In the genomic region with DNA sequence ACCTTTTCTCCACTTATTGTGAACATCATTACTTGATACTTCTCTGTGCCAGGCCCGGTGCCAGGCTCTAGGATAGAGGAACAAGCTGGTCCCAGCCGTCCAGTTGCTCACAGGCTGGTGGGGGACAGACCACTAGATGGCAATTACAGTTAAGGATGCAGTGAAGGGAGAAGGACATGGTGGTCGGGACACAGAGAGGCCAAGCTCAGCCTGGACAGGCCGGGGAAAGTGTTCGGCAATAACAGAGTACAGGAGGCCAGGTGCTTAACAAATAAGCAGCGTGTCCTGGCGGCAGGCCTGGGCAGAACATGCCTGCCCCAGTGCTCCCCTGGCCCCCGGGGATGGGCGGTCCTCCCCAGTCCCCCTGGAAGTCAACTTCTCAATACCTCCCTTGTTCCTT, we compare ENCODE assay signal across 1 cellular context.
TF ChIP-seq lines count a peak whose summit lies in the region.

No MANE protein-coding gene starts in this region.

TF ChIP-seq in H1, 55 proteins besides CTCF, POLR2A, EP300 and RAD21:
- TF ChIP-seq MAFK (IDR thresholded peaks at IDR 0.05; ENCODE audit: low read depth, low read length) (no peak), SAP30 (IDR thresholded peaks at IDR 0.05; ENCODE audit: insufficient read depth, insufficient replicate concordance, low read length) (no peak), YY1 (IDR thresholded peaks at IDR 0.05; ENCODE audit: low read depth, low read length) (no peak)
- TF ChIP-seq, protein P1, sequence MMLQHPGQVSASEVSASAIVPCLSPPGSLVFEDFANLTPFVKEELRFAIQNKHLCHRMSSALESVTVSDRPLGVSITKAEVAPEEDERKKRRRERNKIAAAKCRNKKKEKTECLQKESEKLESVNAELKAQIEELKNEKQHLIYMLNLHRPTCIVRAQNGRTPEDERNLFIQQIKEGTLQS (IDR thresholded peaks at IDR 0.05; ENCODE audit: insufficient read depth, low read depth, low read length) = no peak
- TF ChIP-seq, protein P2, sequence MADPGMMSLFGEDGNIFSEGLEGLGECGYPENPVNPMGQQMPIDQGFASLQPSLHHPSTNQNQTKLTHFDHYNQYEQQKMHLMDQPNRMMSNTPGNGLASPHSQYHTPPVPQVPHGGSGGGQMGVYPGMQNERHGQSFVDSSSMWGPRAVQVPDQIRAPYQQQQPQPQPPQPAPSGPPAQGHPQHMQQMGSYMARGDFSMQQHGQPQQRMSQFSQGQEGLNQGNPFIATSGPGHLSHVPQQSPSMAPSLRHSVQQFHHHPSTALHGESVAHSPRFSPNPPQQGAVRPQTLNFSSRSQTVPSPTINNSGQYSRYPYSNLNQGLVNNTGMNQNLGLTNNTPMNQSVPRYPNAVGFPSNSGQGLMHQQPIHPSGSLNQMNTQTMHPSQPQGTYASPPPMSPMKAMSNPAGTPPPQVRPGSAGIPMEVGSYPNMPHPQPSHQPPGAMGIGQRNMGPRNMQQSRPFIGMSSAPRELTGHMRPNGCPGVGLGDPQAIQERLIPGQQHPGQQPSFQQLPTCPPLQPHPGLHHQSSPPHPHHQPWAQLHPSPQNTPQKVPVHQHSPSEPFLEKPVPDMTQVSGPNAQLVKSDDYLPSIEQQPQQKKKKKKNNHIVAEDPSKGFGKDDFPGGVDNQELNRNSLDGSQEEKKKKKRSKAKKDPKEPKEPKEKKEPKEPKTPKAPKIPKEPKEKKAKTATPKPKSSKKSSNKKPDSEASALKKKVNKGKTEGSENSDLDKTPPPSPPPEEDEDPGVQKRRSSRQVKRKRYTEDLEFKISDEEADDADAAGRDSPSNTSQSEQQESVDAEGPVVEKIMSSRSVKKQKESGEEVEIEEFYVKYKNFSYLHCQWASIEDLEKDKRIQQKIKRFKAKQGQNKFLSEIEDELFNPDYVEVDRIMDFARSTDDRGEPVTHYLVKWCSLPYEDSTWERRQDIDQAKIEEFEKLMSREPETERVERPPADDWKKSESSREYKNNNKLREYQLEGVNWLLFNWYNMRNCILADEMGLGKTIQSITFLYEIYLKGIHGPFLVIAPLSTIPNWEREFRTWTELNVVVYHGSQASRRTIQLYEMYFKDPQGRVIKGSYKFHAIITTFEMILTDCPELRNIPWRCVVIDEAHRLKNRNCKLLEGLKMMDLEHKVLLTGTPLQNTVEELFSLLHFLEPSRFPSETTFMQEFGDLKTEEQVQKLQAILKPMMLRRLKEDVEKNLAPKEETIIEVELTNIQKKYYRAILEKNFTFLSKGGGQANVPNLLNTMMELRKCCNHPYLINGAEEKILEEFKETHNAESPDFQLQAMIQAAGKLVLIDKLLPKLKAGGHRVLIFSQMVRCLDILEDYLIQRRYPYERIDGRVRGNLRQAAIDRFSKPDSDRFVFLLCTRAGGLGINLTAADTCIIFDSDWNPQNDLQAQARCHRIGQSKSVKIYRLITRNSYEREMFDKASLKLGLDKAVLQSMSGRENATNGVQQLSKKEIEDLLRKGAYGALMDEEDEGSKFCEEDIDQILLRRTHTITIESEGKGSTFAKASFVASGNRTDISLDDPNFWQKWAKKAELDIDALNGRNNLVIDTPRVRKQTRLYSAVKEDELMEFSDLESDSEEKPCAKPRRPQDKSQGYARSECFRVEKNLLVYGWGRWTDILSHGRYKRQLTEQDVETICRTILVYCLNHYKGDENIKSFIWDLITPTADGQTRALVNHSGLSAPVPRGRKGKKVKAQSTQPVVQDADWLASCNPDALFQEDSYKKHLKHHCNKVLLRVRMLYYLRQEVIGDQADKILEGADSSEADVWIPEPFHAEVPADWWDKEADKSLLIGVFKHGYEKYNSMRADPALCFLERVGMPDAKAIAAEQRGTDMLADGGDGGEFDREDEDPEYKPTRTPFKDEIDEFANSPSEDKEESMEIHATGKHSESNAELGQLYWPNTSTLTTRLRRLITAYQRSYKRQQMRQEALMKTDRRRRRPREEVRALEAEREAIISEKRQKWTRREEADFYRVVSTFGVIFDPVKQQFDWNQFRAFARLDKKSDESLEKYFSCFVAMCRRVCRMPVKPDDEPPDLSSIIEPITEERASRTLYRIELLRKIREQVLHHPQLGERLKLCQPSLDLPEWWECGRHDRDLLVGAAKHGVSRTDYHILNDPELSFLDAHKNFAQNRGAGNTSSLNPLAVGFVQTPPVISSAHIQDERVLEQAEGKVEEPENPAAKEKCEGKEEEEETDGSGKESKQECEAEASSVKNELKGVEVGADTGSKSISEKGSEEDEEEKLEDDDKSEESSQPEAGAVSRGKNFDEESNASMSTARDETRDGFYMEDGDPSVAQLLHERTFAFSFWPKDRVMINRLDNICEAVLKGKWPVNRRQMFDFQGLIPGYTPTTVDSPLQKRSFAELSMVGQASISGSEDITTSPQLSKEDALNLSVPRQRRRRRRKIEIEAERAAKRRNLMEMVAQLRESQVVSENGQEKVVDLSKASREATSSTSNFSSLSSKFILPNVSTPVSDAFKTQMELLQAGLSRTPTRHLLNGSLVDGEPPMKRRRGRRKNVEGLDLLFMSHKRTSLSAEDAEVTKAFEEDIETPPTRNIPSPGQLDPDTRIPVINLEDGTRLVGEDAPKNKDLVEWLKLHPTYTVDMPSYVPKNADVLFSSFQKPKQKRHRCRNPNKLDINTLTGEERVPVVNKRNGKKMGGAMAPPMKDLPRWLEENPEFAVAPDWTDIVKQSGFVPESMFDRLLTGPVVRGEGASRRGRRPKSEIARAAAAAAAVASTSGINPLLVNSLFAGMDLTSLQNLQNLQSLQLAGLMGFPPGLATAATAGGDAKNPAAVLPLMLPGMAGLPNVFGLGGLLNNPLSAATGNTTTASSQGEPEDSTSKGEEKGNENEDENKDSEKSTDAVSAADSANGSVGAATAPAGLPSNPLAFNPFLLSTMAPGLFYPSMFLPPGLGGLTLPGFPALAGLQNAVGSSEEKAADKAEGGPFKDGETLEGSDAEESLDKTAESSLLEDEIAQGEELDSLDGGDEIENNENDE (IDR thresholded peaks at IDR 0.05; ENCODE audit: insufficient replicate concordance, low read length) = no peak
- TF ChIP-seq, protein P3, sequence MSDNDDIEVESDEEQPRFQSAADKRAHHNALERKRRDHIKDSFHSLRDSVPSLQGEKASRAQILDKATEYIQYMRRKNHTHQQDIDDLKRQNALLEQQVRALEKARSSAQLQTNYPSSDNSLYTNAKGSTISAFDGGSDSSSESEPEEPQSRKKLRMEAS (IDR thresholded peaks at IDR 0.05) = no peak
